8 cellular contexts compared by ENCODE assay signal in the genomic region with DNA sequence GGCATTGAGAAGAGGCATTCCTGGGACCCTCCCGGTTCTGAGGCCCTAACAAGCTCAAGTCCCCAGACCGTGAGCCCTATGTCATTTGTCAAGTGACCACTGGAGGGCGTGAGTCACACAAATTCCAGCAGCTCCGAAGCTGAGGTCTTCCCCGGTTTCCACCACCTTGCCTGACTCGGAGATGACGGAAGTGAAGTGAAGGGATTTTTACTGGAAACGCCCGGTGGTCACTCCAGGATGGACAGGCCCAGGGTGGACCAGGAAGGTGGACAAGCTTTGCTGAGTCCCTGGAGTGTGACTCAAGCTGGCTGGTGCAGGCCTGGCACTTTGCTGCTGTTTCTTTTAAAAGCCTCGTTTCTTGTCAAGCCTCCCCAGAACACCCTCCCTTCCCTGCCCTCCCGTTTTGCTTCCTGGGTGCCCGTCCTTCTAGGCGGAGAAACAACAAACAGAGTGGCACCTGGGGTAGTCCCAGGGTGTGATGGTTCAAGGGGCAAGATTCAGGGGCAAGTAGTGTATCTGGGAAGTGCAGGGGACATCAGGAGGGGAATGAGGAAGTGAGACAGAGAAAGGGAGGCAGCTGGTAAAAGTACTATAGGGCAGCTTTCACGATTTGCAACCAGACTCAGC. TPM values are rescaled to one million over a fixed set of nuclear protein-coding genes. Genes with fewer than 3 reads are reported as not detected.
DNase-seq lines count a peak whose midpoint lies in the region; ATAC-seq and TF ChIP-seq lines count a peak whose summit lies in the region.

No MANE protein-coding gene starts in this region.

- H3K4me3 ChIP-seq in endodermal cell (ENCODE audit: low read length): no peak overlapping the region

- peaks cover 3% of the 10 kb centered on the region for H3K27me3 Mint-ChIP-seq in endodermal cell (ENCODE audit: insufficient read depth)

- 22 to 26% methylated on average over 5 to 14 of the region's 14 CpGs for WGBS in endodermal cell (ENCODE audit: insufficient coverage in 1 of 2, insufficient read length in 1 of 2), 2 experiments

- H3K27me3 ChIP-seq in endodermal cell (ENCODE audit: control insufficient read depth, insufficient read depth, low read length, poor library complexity, severe bottlenecking): no peaks in the 10 kb centered on the region

- H3K9me3 ChIP-seq in endodermal cell (ENCODE audit: control insufficient read depth, low read length): no peaks in the 10 kb centered on the region

- peak overlapping the region; percentile 33 for H3K4me3 Mint-ChIP-seq in endodermal cell

- H3K27ac Mint-ChIP-seq in endodermal cell: peak overlapping the region; percentile 16

- H3K4me1 Mint-ChIP-seq in endodermal cell: peaks cover 19% of the 10 kb centered on the region

- H3K9ac ChIP-seq in endodermal cell (ENCODE audit: extremely low read depth, low read length, poor library complexity, severe bottlenecking): no peak overlapping the region

- H3K9me3 Mint-ChIP-seq in endodermal cell: peaks cover 5% of the 10 kb centered on the region

- peak; percentile 47 for ATAC-seq in GM18909 (IDR thresholded peaks at IDR 0.05; ENCODE audit: poor library complexity, unreplicated experiment)

- H3K4me1 ChIP-seq in endodermal cell (ENCODE audit: control insufficient read depth, insufficient read depth, low read length): no peaks in the 10 kb centered on the region

- TF ChIP-seq CTCF in endodermal cell (conservative IDR thresholded peaks at IDR 0.05): peak; percentile 89

- DNase-seq in AG08396 (ENCODE audit: low spot score) (peak; percentile 87), HPDE6-E6E7 (ENCODE audit: extremely low spot score) (peak; percentile 83), NCI-H82 treated with DMSO at 0.1 percent for 48 hours (lab: John Stamatoyannopoulos, UW; ENCODE audit: unreplicated experiment) (peak; percentile 87), endodermal cell (peak; percentile 98), midbrain (lab: John Stamatoyannopoulos, UW) (peak; percentile 82)
- peak; percentile 52 to 59 for DNase-seq in activated CD8-positive, alpha-beta memory T cell treated with anti-CD3 and anti-CD28 coated beads for 1 hour (ENCODE audit: extremely low read depth in 1 of 2, low read depth in 1 of 2)
- DNase-seq in stimulated activated CD8-positive, alpha-beta memory T cell treated with anti-CD3 and anti-CD28 coated beads, Interleukin-15, amount 100 ng/mL, for 24 hours (ENCODE audit: low read depth): peak; percentile 35

- no peaks in the 10 kb centered on the region for H3K36me3 Mint-ChIP-seq in endodermal cell (ENCODE audit: low read depth)

- H3K36me3 ChIP-seq in endodermal cell (ENCODE audit: control insufficient read depth, insufficient read depth, low read length): no peaks in the 10 kb centered on the region

- no peak overlapping the region for H3K27ac ChIP-seq in endodermal cell (ENCODE audit: low read depth, low read length)

RNA-seq across cellular contexts. Expression of a gene that starts 5.3 kb away (rescaled TPM):
- under 1 TPM; 0.26 to 0.62 TPM for total RNA-seq in endodermal cell
- polyA plus RNA-seq in endodermal cell (2013, experiment 1 of 2): 9.1 TPM
- 6.7 TPM for polyA plus RNA-seq in endodermal cell (2013, experiment 2 of 2)

Comparison
In these comparisons a context has a peak if more than half of its experiments do, and no peak if none do; other contexts are left out.
1. DNase-seq: peak in every context shown above with its lines; median percentile 98 in endodermal cell; 87 in AG08396; 87 in NCI-H82 treated with DMSO at 0.1 percent for 48 hours; 83 in HPDE6-E6E7; 82 in midbrain; 56 in activated CD8-positive, alpha-beta memory T cell treated with anti-CD3 and anti-CD28 coated beads for 1 hour; 35 in stimulated activated CD8-positive, alpha-beta memory T cell treated with anti-CD3 and anti-CD28 coated beads, Interleukin-15, amount 100 ng/mL, for 24 hours.